ENCODE assay signal across 12 cellular contexts in the genomic region with DNA sequence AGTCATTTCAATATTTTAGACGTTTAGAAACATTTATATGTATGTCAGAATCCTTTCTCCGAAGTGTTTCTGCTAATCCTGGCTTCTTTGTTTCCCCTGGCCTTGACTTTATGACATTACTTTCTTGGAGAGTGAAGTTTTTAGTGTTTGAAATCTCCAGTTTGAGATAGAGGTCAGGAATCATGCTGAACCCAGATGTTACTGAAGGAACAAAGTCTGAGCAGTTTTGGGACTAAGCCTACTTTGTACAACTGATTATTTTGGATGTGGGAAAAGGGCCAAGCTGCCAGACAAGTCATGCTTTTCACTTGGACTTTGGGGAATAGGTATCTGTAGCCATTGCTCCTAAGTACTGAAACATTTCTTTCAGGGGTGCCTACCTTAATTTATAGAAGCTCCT. TPM values are rescaled to one million over a fixed set of nuclear protein-coding genes. Genes with fewer than 3 reads are reported as not detected.
DNase-seq lines count a peak whose midpoint lies in the region; ATAC-seq and TF ChIP-seq lines count a peak whose summit lies in the region.
"Had no signal": no experiment of that assay in that cellular context is flagged by ENCODE, and none has a peak within 500 bp of the region (broad histone marks: within the 10 kb centered on the region; RNA-seq: fewer than 3 reads in every experiment).

No MANE protein-coding gene starts in this region.

- H3K27me3 ChIP-seq in CD8-positive, alpha-beta T cell (ENCODE audit: insufficient read depth, low read length): no peaks in the 10 kb centered on the region
- no peaks in the 10 kb centered on the region for H3K27me3 ChIP-seq in PC-3 (ENCODE audit: low read length)
- no peaks in the 10 kb centered on the region for H3K27me3 ChIP-seq in prostate gland (replicated peaks; ENCODE audit: insufficient read depth)

- no peak overlapping the region for H3K27ac ChIP-seq in CD8-positive, alpha-beta T cell (ENCODE audit: low read depth, low read length)
- H3K27ac ChIP-seq in PC-3 (ENCODE audit: low read length) (peak overlapping the region; percentile 74), prostate gland (peak overlapping the region; percentile 77 to 87)

- H3F3A ChIP-seq in PC-3 (ENCODE audit: low read length, unreplicated experiment): no peaks in the 10 kb centered on the region

- H3K4me1 ChIP-seq in CD8-positive, alpha-beta T cell (ENCODE audit: insufficient read depth, low read length): peaks cover 13% of the 10 kb centered on the region
- peaks cover 33% of the 10 kb centered on the region for H3K4me1 ChIP-seq in PC-3 (ENCODE audit: insufficient read depth, low read length)
- H3K4me1 ChIP-seq in prostate gland (replicated peaks): peaks cover 3% of the 10 kb centered on the region

- no peak for DNase-seq in CD8-positive, alpha-beta T cell
- DNase-seq in PC-3 (peak; percentile 16), fibroblast of peridontal ligament (ENCODE audit: extremely low read depth) (peak; percentile 88), prostate gland (ENCODE audit: low spot score) (no peak), AML-193 (lab: John Stamatoyannopoulos, UW) (no peak), DMS 273 (lab: John Stamatoyannopoulos, UW; ENCODE audit: unreplicated experiment) (no peak)
- no peak for DNase-seq in activated CD4-positive, alpha-beta T cell treated with anti-CD3 and anti-CD28 coated beads for 1 hour
- no peak for DNase-seq in stimulated activated CD8-positive, alpha-beta memory T cell treated with anti-CD3 and anti-CD28 coated beads, Interleukin-4, amount 100 ng/mL, for 48 hours
- DNase-seq: activated effector memory CD4-positive, alpha-beta T cell treated with Interleukin-2 at 50 U/mL for 16 hours; NCI-H1436; T-helper 1 cell had no signal

- H2AFZ ChIP-seq in PC-3 (ENCODE audit: low read length): peak overlapping the region; percentile 13; the same call in 1 of the 2 replicates

- H3K4me3 ChIP-seq in CD8-positive, alpha-beta T cell (ENCODE audit: low read depth, low read length): no peak overlapping the region
- H3K4me3 ChIP-seq in PC-3 (ENCODE audit: low read length) (peak overlapping the region; percentile 78), prostate gland (peak overlapping the region; percentile 54 to 55)

- H3K27me3 Mint-ChIP-seq in CD8-positive, alpha-beta T cell (ENCODE audit: low read depth): no peaks in the 10 kb centered on the region

- H3K4me1 Mint-ChIP-seq in CD8-positive, alpha-beta T cell (ENCODE audit: low read depth): peaks cover 44% of the 10 kb centered on the region

- peak overlapping the region; percentile 30 for H3K4me3 Mint-ChIP-seq in CD8-positive, alpha-beta T cell

- CTCF ChIA-PET in CD8-positive, alpha-beta T cell (lab: Charles Lee): no interaction called here
- CTCF ChIA-PET in PC-3 (lab: Charles Lee): no interaction called here

- H3K36me3 Mint-ChIP-seq in CD8-positive, alpha-beta T cell: peaks cover 6% of the 10 kb centered on the region

- H4K20me1 ChIP-seq in PC-3 (ENCODE audit: low read length): no peaks in the 10 kb centered on the region

- H3K27ac Mint-ChIP-seq in CD8-positive, alpha-beta T cell: no peak overlapping the region

- BruUV-seq in PC-3 (replicated peaks; lab: Mats Ljungman, UMichigan): no TSS peak

- H3K9me3 ChIP-seq in CD8-positive, alpha-beta T cell (ENCODE audit: low read length): no peaks in the 10 kb centered on the region
- H3K9me3 ChIP-seq in PC-3 (ENCODE audit: low read length): no peaks in the 10 kb centered on the region
- no peaks in the 10 kb centered on the region for H3K9me3 ChIP-seq in prostate gland

- POLR2A ChIA-PET in CD8-positive, alpha-beta T cell (lab: Charles Lee): no interaction called here
- POLR2A ChIA-PET in PC-3 (lab: Charles Lee; ENCODE audit: unreplicated experiment): no interaction called here

- peak overlapping the region; percentile 90 for H3K4me2 ChIP-seq in PC-3 (ENCODE audit: low read length)

- peak overlapping the region; percentile 62 for H3K9ac ChIP-seq in PC-3 (ENCODE audit: low read length)

- H3K9me3 Mint-ChIP-seq in CD8-positive, alpha-beta T cell: no peaks in the 10 kb centered on the region

- no peak for ATAC-seq in CD8-positive, alpha-beta T cell
- no peak for ATAC-seq in PC-3
- ATAC-seq: esophagus mucosa had no signal

- no peak for TF ChIP-seq POLR2A in prostate gland (IDR thresholded peaks at IDR 0.05)

- intact Hi-C loops in CD8-positive, alpha-beta T cell (cut with DNase I, micrococcal nuclease): loop anchor here in 1 of 2 experiments (5.0 kb wide), 1 partner anchor 127 kb away; the partner anchor contains the start of gene DEK
- intact Hi-C loops in PC-3 (cut with micrococcal nuclease) (loop anchor here (1.0 to 10.0 kb wide), 5 partner anchors 16 to 245 kb away; partner anchors contain the start of gene DEK), prostate gland (cut with DNase I) (no loop called here)

- WGBS in prostate gland: 8% methylated on average over 2 of the region's 2 CpGs

- H3K36me3 ChIP-seq in CD8-positive, alpha-beta T cell (ENCODE audit: insufficient read depth, low read length): no peaks in the 10 kb centered on the region
- no peaks in the 10 kb centered on the region for H3K36me3 ChIP-seq in PC-3 (ENCODE audit: low read depth, low read length)
- H3K36me3 ChIP-seq in prostate gland: no peaks in the 10 kb centered on the region

- TF ChIP-seq CTCF in CD8-positive, alpha-beta T cell (IDR thresholded peaks at IDR 0.05): no peak
- TF ChIP-seq CTCF in PC-3 (conservative IDR thresholded peaks at IDR 0.05; ENCODE audit: low read depth, low read length) (no peak), prostate gland (IDR thresholded peaks at IDR 0.05) (no peak)

- peaks cover 30% of the 10 kb centered on the region for H3K79me2 ChIP-seq in PC-3 (ENCODE audit: low read length)

- no peaks in the 10 kb centered on the region for H3K9me2 ChIP-seq in PC-3 (replicated peaks; ENCODE audit: low read length)

RNA-seq across cellular contexts. Expression of gene RNF144B, which starts 2.3 kb away (rescaled TPM):
- total RNA-seq in CD8-positive, alpha-beta T cell: 1 to 10 TPM; 1.3 to 2.0 TPM
- total RNA-seq in PC-3 (2014; rRNA removed) (4.6 and 7.8 TPM in 2 replicates), prostate gland (10 to 100 TPM; 25.3 to 50.8 TPM)

Comparison
In these comparisons a context has a peak if more than half of its experiments do, and no peak if none do; other contexts are left out.
1. DNase-seq: peak in PC-3 (single experiment) and fibroblast of peridontal ligament (single experiment); none in CD8-positive, alpha-beta T cell (0 of 7), prostate gland (single experiment), activated CD4-positive, alpha-beta T cell treated with anti-CD3 and anti-CD28 coated beads for 1 hour (single experiment), stimulated activated CD8-positive, alpha-beta memory T cell treated with anti-CD3 and anti-CD28 coated beads, Interleukin-4, amount 100 ng/mL, for 48 hours (single experiment), AML-193 (0 of 2) and DMS 273 (single experiment).